ENCODE assay signal across 1 cellular context in genomic region chr13:97191143-97191542, GRCh38.
TF ChIP-seq lines count a peak whose summit lies in the region.

No MANE protein-coding gene starts in this region.

TF ChIP-seq in HCT116, 20 proteins besides CTCF, POLR2A, EP300 and RAD21:
- no peak for TF ChIP-seq CBX3 (IDR thresholded peaks at IDR 0.05; ENCODE audit: low read depth)
- TF ChIP-seq EZH2phosphoT487 (IDR thresholded peaks at IDR 0.05; ENCODE audit: borderline replicate concordance), result no peak
- TF ChIP-seq ATF3 (IDR thresholded peaks at IDR 0.05), result no peak
